In genomic region chr2:13046557-13047165, GRCh38 we compare ENCODE assay signal across 8 cellular contexts.
DNase-seq lines count a peak whose midpoint lies in the region; ATAC-seq, FAIRE-seq and TF ChIP-seq lines count a peak whose summit lies in the region.

No MANE protein-coding gene starts in this region.

- no peak overlapping the region for H3K27ac ChIP-seq in AG04450 (ENCODE audit: low read depth, low read length)
- no peak overlapping the region for H3K27ac ChIP-seq in GM23248
- no peak overlapping the region for H3K27ac ChIP-seq in RWPE2 (ENCODE audit: poor library complexity, severe bottlenecking)

- no peaks in the 10 kb centered on the region for H3K4me1 Mint-ChIP-seq in activated T-cell treated with anti-CD3 and anti-CD28 coated beads, Interleukin-2, amount 50 U/mL, for 72 hours (ENCODE audit: low read depth)
- H3K4me1 Mint-ChIP-seq in activated T-helper 1 cell treated with anti-CD3 and anti-CD28 coated beads, Interleukin-12 subunit alpha, Interleukin-12 subunit beta, Interleukin-2, Interleukin-4 antibody, amounts not matched to agents 30 ng/mL and 10 ng/mL and 1 ng/mL, durations not matched to agents 14 hours and 24 hours and 36 hours (ENCODE audit: low read depth): no peaks in the 10 kb centered on the region
- no peaks in the 10 kb centered on the region for H3K4me1 Mint-ChIP-seq in effector memory CD8-positive, alpha-beta T cell (ENCODE audit: low read depth in 2 of 2)

- no peaks in the 10 kb centered on the region for H3K9me3 ChIP-seq in AG04450 (ENCODE audit: control insufficient read depth, insufficient read depth, low read length)
- no peaks in the 10 kb centered on the region for H3K9me3 ChIP-seq in GM23248 (ENCODE audit: low read depth)
- peaks cover 2% of the 10 kb centered on the region for H3K9me3 ChIP-seq in RWPE2 (ENCODE audit: severe bottlenecking)

- peaks cover 25% of the 10 kb centered on the region for H3K27me3 Mint-ChIP-seq in activated T-cell treated with anti-CD3 and anti-CD28 coated beads, Interleukin-2, amount 50 U/mL, for 72 hours (ENCODE audit: low read depth)
- peaks cover 7% of the 10 kb centered on the region for H3K27me3 Mint-ChIP-seq in activated T-helper 1 cell treated with anti-CD3 and anti-CD28 coated beads, Interleukin-12 subunit alpha, Interleukin-12 subunit beta, Interleukin-2, Interleukin-4 antibody, amounts not matched to agents 30 ng/mL and 10 ng/mL and 1 ng/mL, durations not matched to agents 14 hours and 24 hours and 36 hours (ENCODE audit: insufficient read depth)
- peaks cover 33 to 52% of the 10 kb centered on the region in 2 donors for H3K27me3 Mint-ChIP-seq in effector memory CD8-positive, alpha-beta T cell

- no peaks in the 10 kb centered on the region for H3K36me3 ChIP-seq in GM23248 (ENCODE audit: low read depth)
- no peaks in the 10 kb centered on the region for H3K36me3 ChIP-seq in RWPE2 (ENCODE audit: low read depth)

- H3K9me3 Mint-ChIP-seq in activated T-cell treated with anti-CD3 and anti-CD28 coated beads, Interleukin-2, amount 50 U/mL, for 72 hours: peaks cover 0 to 2% of the 10 kb centered on the region in 2 donors
- no peaks in the 10 kb centered on the region for H3K9me3 Mint-ChIP-seq in activated T-helper 1 cell treated with anti-CD3 and anti-CD28 coated beads, Interleukin-12 subunit alpha, Interleukin-12 subunit beta, Interleukin-2, Interleukin-4 antibody, amounts not matched to agents 30 ng/mL and 10 ng/mL and 1 ng/mL, durations not matched to agents 14 hours and 24 hours and 36 hours
- H3K9me3 Mint-ChIP-seq in effector memory CD8-positive, alpha-beta T cell: no peaks in the 10 kb centered on the region

- H4K20me1 ChIP-seq in GM23248 (ENCODE audit: insufficient read depth): no peaks in the 10 kb centered on the region

- FAIRE-seq in frontal cortex (lab: Jason Lieb, UNC): peak; percentile 95

- ATAC-seq in RWPE2 (ENCODE audit: low read depth): no peak
- ATAC-seq in activated T-cell treated with anti-CD3 and anti-CD28 coated beads, Interleukin-2, amount 50 U/mL, for 72 hours (replicated peaks in 1 of 2): no peak
- ATAC-seq in effector memory CD8-positive, alpha-beta T cell (replicated peaks): no peak

- CTCF ChIA-PET in AG04450 (lab: Charles Lee): interaction anchor here (0.5 to 3.6 kb wide), 10 partner anchors 10 to 1899 kb away, joined by 3 to 34 read pairs (median 4); no protein-coding TSS in a partner anchor

- H3K9me2 ChIP-seq in GM23248 (ENCODE audit: insufficient read depth): no peaks in the 10 kb centered on the region

- H3K27ac Mint-ChIP-seq in activated T-cell treated with anti-CD3 and anti-CD28 coated beads, Interleukin-2, amount 50 U/mL, for 72 hours: no peak overlapping the region
- H3K27ac Mint-ChIP-seq in activated T-helper 1 cell treated with anti-CD3 and anti-CD28 coated beads, Interleukin-12 subunit alpha, Interleukin-12 subunit beta, Interleukin-2, Interleukin-4 antibody, amounts not matched to agents 30 ng/mL and 10 ng/mL and 1 ng/mL, durations not matched to agents 14 hours and 24 hours and 36 hours: no peak overlapping the region
- no peak overlapping the region for H3K27ac Mint-ChIP-seq in effector memory CD8-positive, alpha-beta T cell

- intact Hi-C loops in activated T-helper 1 cell treated with anti-CD3 and anti-CD28 coated beads, Interleukin-12 subunit alpha, Interleukin-12 subunit beta, Interleukin-2, Interleukin-4 antibody, amounts not matched to agents 30 ng/mL and 10 ng/mL and 1 ng/mL, durations not matched to agents 14 hours and 24 hours and 36 hours (cut with micrococcal nuclease): no loop called here

- in situ Hi-C loops in GM23248 (cut with MboI): no loop called here

- no peaks in the 10 kb centered on the region for H3K79me2 ChIP-seq in GM23248 (ENCODE audit: insufficient read depth)

- H3K36me3 Mint-ChIP-seq in activated T-cell treated with anti-CD3 and anti-CD28 coated beads, Interleukin-2, amount 50 U/mL, for 72 hours (ENCODE audit: insufficient read depth in 2 of 2): no peaks in the 10 kb centered on the region
- no peaks in the 10 kb centered on the region for H3K36me3 Mint-ChIP-seq in activated T-helper 1 cell treated with anti-CD3 and anti-CD28 coated beads, Interleukin-12 subunit alpha, Interleukin-12 subunit beta, Interleukin-2, Interleukin-4 antibody, amounts not matched to agents 30 ng/mL and 10 ng/mL and 1 ng/mL, durations not matched to agents 14 hours and 24 hours and 36 hours (ENCODE audit: low read depth)
- H3K36me3 Mint-ChIP-seq in effector memory CD8-positive, alpha-beta T cell (ENCODE audit: insufficient read depth): no peaks in the 10 kb centered on the region

- no peak overlapping the region for H3K4me2 ChIP-seq in GM23248 (ENCODE audit: unreplicated experiment)

- H3K4me1 ChIP-seq in GM23248 (ENCODE audit: insufficient read depth) (0 out of 2 replicates have a peak, but pooled peaks cover 8% of the 10 kb centered on the region), RWPE2 (ENCODE audit: insufficient read depth, poor library complexity, severe bottlenecking) (peaks cover 6% of the 10 kb centered on the region)

- TF ChIP-seq CTCF in AG04450 (IDR thresholded peaks at IDR 0.05; ENCODE audit: low read depth, low read length) (peak; percentile 45), RWPE2 (IDR thresholded peaks at IDR 0.05; ENCODE audit: poor library complexity, severe bottlenecking) (peak; percentile 77)

- H3F3A ChIP-seq in GM23248 (ENCODE audit: insufficient read depth): no peaks in the 10 kb centered on the region

- 19 to 30% methylated on average over 2 of the region's 2 CpGs for WGBS in GM23248 (ENCODE audit: low coverage in 1 of 2, low lambda C conversion rate in 2 of 2, missing lambda C conversion rate in 2 of 2), 2 experiments

- no peak overlapping the region for H3K4me3 Mint-ChIP-seq in activated T-cell treated with anti-CD3 and anti-CD28 coated beads, Interleukin-2, amount 50 U/mL, for 72 hours
- no peak overlapping the region for H3K4me3 Mint-ChIP-seq in activated T-helper 1 cell treated with anti-CD3 and anti-CD28 coated beads, Interleukin-12 subunit alpha, Interleukin-12 subunit beta, Interleukin-2, Interleukin-4 antibody, amounts not matched to agents 30 ng/mL and 10 ng/mL and 1 ng/mL, durations not matched to agents 14 hours and 24 hours and 36 hours
- H3K4me3 Mint-ChIP-seq in effector memory CD8-positive, alpha-beta T cell: no peak overlapping the region

- H3K9ac ChIP-seq in GM23248: no peak overlapping the region

- POLR2A ChIA-PET in AG04450 (lab: Yijun Ruan, JAX): no interaction called here

- no peak overlapping the region for H3K4me3 ChIP-seq in AG04450 (ENCODE audit: low read depth, low read length)
- H3K4me3 ChIP-seq in GM23248: no peak overlapping the region
- no peak overlapping the region for H3K4me3 ChIP-seq in RWPE2 (ENCODE audit: severe bottlenecking)

- H3K27me3 ChIP-seq in AG04450 (ENCODE audit: control insufficient read depth, insufficient read depth, low read length): no peaks in the 10 kb centered on the region
- H3K27me3 ChIP-seq in GM23248 (replicated peaks; ENCODE audit: insufficient read depth): 0 out of 2 replicates have a peak, but pooled peaks cover 14% of the 10 kb centered on the region
- no peaks in the 10 kb centered on the region for H3K27me3 ChIP-seq in RWPE2 (ENCODE audit: insufficient read depth, poor library complexity, severe bottlenecking)

- no peak for DNase-seq in AG04450 (ENCODE audit: low read depth, low spot score)
- DNase-seq in GM23248: peak; percentile 33
- no peak for DNase-seq in RWPE2 (ENCODE audit: low spot score)
- DNase-seq in frontal cortex (ENCODE audit: low spot score in 2 of 2): no peak
- DNase-seq in activated T-cell treated with anti-CD3 and anti-CD28 coated beads, Interleukin-2, amount 50 U/mL, for 72 hours: no peak
- no peak for DNase-seq in activated T-helper 1 cell treated with anti-CD3 and anti-CD28 coated beads, Interleukin-12 subunit alpha, Interleukin-12 subunit beta, Interleukin-2, Interleukin-4 antibody, amounts not matched to agents 30 ng/mL and 10 ng/mL and 1 ng/mL, durations not matched to agents 14 hours and 24 hours and 36 hours (ENCODE audit: low spot score)
- no peak for DNase-seq in mesenteric fat pad (ENCODE audit: low spot score)
- no peak for DNase-seq in effector memory CD8-positive, alpha-beta T cell

- H2AFZ ChIP-seq in GM23248: no peak overlapping the region
